Comparison of ENCODE assay signal across 20 cellular contexts in the genomic region with DNA sequence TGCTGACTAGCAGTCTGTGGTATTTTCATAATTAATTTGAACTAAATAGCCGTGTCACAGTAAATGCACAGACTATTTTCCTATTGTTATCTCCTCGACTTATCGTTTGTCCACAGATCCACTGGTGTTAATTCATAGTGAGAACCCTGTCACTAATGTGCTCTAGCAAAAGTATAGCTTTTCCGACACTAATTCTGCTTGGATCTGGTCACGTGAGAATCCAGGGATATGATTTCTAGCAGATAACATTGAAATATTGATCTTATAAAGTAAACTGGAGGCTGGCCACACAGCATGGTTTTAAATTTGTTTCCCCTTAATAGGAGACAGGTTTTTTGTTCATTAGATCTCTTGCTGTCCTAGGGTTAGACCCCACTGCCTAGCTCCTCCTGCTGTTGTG.
A peak's percentile ranks its signal among the peaks of the same experiment; 100 is the strongest.
DNase-seq lines count a peak whose midpoint lies in the region; ATAC-seq and TF ChIP-seq lines count a peak whose summit lies in the region.
"Had no signal": no experiment of that assay in that cellular context is flagged by ENCODE, and none has a peak within 500 bp of the region (broad histone marks: within the 10 kb centered on the region; RNA-seq: fewer than 3 reads in every experiment).

No MANE protein-coding gene starts in this region.

- H3K27ac ChIP-seq in A673 (ENCODE audit: low read depth, low read length, poor library complexity, severe bottlenecking) (no peak overlapping the region), neural cell (ENCODE audit: low read length) (no peak overlapping the region)

- TF ChIP-seq RAD21 in neural cell (conservative IDR thresholded peaks at IDR 0.05) = peak; percentile 23

- no peak overlapping the region for H3K9ac ChIP-seq in neural cell (ENCODE audit: low read length)

- no peaks in the 10 kb centered on the region for H3K79me2 ChIP-seq in neural cell (replicated peaks; ENCODE audit: insufficient read depth, low read length)

- H3K4me3 Mint-ChIP-seq in chondrocyte (ENCODE audit: unreplicated experiment) = no peak overlapping the region
- H3K4me3 Mint-ChIP-seq: GM23338 had no signal

- POLR2A ChIA-PET in A673 (lab: Charles Lee; ENCODE audit: low non-redundant PET) = no interaction called here

- H3K27ac Mint-ChIP-seq in chondrocyte (ENCODE audit: unreplicated experiment) = no peak overlapping the region
- H3K27ac Mint-ChIP-seq: GM23338 had no signal

- no peak overlapping the region for H3K4me2 ChIP-seq in neural cell (ENCODE audit: low read length)
- H3K4me2 ChIP-seq: GM23338 had no signal

- no peaks in the 10 kb centered on the region for H3K9me2 ChIP-seq in neural cell (ENCODE audit: insufficient read depth, low read length)

- ATAC-seq in HG02610 (IDR thresholded peaks at IDR 0.05; ENCODE audit: unreplicated experiment) = no peak
- ATAC-seq: GM12878, GM23338, HCT116 had no signal

- H3K4me1 Mint-ChIP-seq in chondrocyte (ENCODE audit: low read depth) = no peaks in the 10 kb centered on the region
- H3K4me1 Mint-ChIP-seq: GM23338 had no signal

- H3K4me3 ChIP-seq in A673 (ENCODE audit: low read depth, low read length, poor library complexity, severe bottlenecking) = peak overlapping the region; percentile 11
- no peak overlapping the region for H3K4me3 ChIP-seq in neural cell (ENCODE audit: low read length)
- H3K4me3 ChIP-seq: GM12878, GM23338 had no signal

- peaks cover 2% of the 10 kb centered on the region for H3K4me1 ChIP-seq in A673 (ENCODE audit: insufficient read depth, low read length, poor library complexity, severe bottlenecking)

- TF ChIP-seq CTCF in A673 (conservative IDR thresholded peaks at IDR 0.05; ENCODE audit: low read depth, low read length) (no peak), chondrocyte (IDR thresholded peaks at IDR 0.05) (peak; percentile 21), neural cell (IDR thresholded peaks at IDR 0.05; ENCODE audit: poor library complexity, severe bottlenecking) (no peak)

- no peaks in the 10 kb centered on the region for H3K36me3 ChIP-seq in A673 (ENCODE audit: insufficient read depth, low read length, poor library complexity, severe bottlenecking)
- H3K36me3 ChIP-seq in neural cell (ENCODE audit: insufficient read depth, low read length) = no peaks in the 10 kb centered on the region

- H4K20me1 ChIP-seq in neural cell (ENCODE audit: insufficient read depth) = no peaks in the 10 kb centered on the region

- DNase-seq in A673 (ENCODE audit: low spot score) (peak; percentile 28), NCI-H146 (lab: John Stamatoyannopoulos, UW) (peak; percentile 82), chondrocyte (ENCODE audit: low spot score) (no peak), SKM-1 treated with dmso at 0.1 percent for 144 hours (lab: John Stamatoyannopoulos, UW; ENCODE audit: unreplicated experiment) (no peak), DMS79 treated with DMSO at 0.1 percent for 48 hours (lab: John Stamatoyannopoulos, UW) (no peak), SW480 (ENCODE audit: low spot score) (no peak)
- DNase-seq: 8988T, C1 segment of cervical spinal cord, GDM1, KG1, NCI-H1436 treated with DMSO at 0.1 percent for 48 hours, NCI-H226, NCI-H524 treated with DMSO at 0.1 percent for 48 hours, RPMI8226, SIG-M5 had no signal

- intact Hi-C loops in A673 (cut with micrococcal nuclease; ENCODE audit: unreplicated experiment) = no loop called here

- H3K27me3 Mint-ChIP-seq in chondrocyte (ENCODE audit: low read depth) = no peaks in the 10 kb centered on the region

- H2AFZ ChIP-seq in neural cell (ENCODE audit: low read depth, low read length) = no peak overlapping the region
- H2AFZ ChIP-seq: GM23338 had no signal

- no peaks in the 10 kb centered on the region for H3K9me3 ChIP-seq in A673 (ENCODE audit: low read depth, low read length, poor library complexity, severe bottlenecking)
- H3K9me3 ChIP-seq in neural cell (ENCODE audit: low read length) = no peaks in the 10 kb centered on the region

- peaks cover 12% of the 10 kb centered on the region for H3K9me3 Mint-ChIP-seq in chondrocyte (ENCODE audit: low read depth)

- TF ChIP-seq EP300 in neural cell (conservative IDR thresholded peaks at IDR 0.05; ENCODE audit: poor library complexity, severe bottlenecking) = no peak

- CTCF ChIA-PET in A673 (lab: Charles Lee) = no interaction called here

- BruUV-seq in A673 (replicated peaks; lab: Mats Ljungman, UMichigan) = no TSS peak

- H3K36me3 Mint-ChIP-seq in chondrocyte (ENCODE audit: low read depth) = peaks cover 3% of the 10 kb centered on the region

- H3K27me3 ChIP-seq in A673 (replicated peaks; ENCODE audit: insufficient read depth, low read depth, low read length, poor library complexity) (no peaks in the 10 kb centered on the region), neural cell (ENCODE audit: insufficient read depth, low read depth, low read length) (no peaks in the 10 kb centered on the region)

- H3F3A ChIP-seq in neural cell (ENCODE audit: insufficient read depth, low read length, poor library complexity, severe bottlenecking) = no peaks in the 10 kb centered on the region

TF ChIP-seq in neural cell, 6 proteins besides CTCF, POLR2A, EP300 and RAD21:
- TF ChIP-seq TAF1 (IDR thresholded peaks at IDR 0.05; ENCODE audit: low read depth) = no peak
- no peak for TF ChIP-seq POLR2AphosphoS5 (IDR thresholded peaks at IDR 0.05)
- peak; percentile 13 for TF ChIP-seq SMC3 (conservative IDR thresholded peaks at IDR 0.05; ENCODE audit: poor library complexity)
- TF ChIP-seq REST (IDR thresholded peaks at IDR 0.05; ENCODE audit: borderline replicate concordance) = no peak
- TF ChIP-seq MXI1 (conservative IDR thresholded peaks at IDR 0.05; ENCODE audit: poor library complexity, severe bottlenecking) = no peak
TF ChIP-seq in neural cell: peak in this region for 1.

Comparison
In these comparisons a context has a peak if more than half of its experiments do, and no peak if none do; other contexts are left out.
1. DNase-seq: peak in A673 (single experiment) and NCI-H146 (single experiment); none in chondrocyte (single experiment), SKM-1 treated with dmso at 0.1 percent for 144 hours (single experiment), DMS79 treated with DMSO at 0.1 percent for 48 hours (single experiment) and SW480 (single experiment).